ENCODE assay signal across 8 cellular contexts in the genomic region with DNA sequence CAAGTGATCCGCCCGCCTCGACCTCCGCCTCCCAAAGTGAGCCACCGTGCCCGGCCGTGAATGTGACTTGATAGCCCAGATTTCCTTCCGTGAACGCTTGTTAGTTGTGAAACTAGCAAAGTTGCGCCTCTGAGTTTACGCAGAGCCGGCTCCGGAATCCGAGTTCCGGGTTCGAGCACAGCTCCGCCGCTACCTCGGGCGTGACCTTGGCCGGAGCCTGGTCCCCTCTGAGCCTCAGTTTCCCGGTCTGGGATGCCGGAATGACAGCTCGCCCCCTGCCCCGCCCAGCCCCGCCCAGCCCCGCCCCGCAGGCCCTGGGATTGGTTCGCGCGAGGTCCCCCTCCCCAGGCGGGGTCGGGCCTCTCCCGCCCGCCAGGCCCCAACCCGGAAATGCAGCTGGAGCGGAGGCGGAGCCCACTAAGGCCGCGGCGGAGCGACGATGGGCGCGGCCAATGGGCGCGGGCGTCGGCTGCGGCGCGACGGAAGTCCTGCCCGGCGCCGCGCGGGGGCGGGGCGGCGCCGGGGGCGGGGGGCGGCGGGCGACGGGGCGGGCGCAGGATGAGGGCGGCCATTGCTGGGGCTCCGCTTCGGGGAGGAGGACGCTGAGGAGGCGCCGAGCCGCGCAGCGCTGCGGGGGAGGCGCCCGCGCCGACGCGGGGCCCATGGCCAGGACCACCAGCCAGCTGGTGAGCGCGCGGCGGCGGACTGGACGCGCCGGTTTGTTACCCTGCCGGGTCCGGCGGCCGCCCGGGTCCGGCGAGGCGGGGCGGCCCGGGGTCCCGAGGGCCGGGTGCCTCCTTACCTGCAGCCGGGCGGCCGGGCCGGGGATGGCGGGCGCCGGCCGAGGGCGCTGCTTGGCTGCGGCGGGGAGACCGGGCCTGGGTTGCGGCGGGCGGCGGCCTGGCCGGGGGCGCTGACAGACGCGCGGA. TPM values are rescaled to one million over a fixed set of nuclear protein-coding genes. Genes with fewer than 3 reads are reported as not detected.
DNase-seq lines count a peak whose midpoint lies in the region; ATAC-seq and TF ChIP-seq lines count a peak whose summit lies in the region.

TSS of gene PDPK1 (plus strand) at position 571 of the 929 bp plus-strand sequence. CDS start at position 663, 92 bp downstream.

- peak within 1 kb of the TSS; percentile 40 for H3K4me3 ChIP-seq in lower leg skin (ENCODE audit: low read depth, poor library complexity, severe bottlenecking)

- ATAC-seq in GM19397 (IDR thresholded peaks at IDR 0.05; ENCODE audit: unreplicated experiment) (peak; percentile 88), HG03565 (IDR thresholded peaks at IDR 0.05; ENCODE audit: unreplicated experiment) (peak; percentile 76)

- no peak for TF ChIP-seq POLR2A in lower leg skin (IDR thresholded peaks at IDR 0.05)

- peak; percentile 68 for DNase-seq in NCI-H748 treated with DMSO at 0.1 percent for 48 hours (lab: John Stamatoyannopoulos, UW)
- peak; percentile 92 for DNase-seq in activated CD4-positive, alpha-beta T cell treated with anti-CD3 and anti-CD28 coated beads, Interleukin-2, amount 50 U/mL, for 48 hours
- DNase-seq in dermis microvascular lymphatic vessel endothelial cell (ENCODE audit: low read depth in 2 of 2), result peak; percentile 82 to 96
- DNase-seq in lower leg skin (ENCODE audit: low spot score in 2 of 2), result peak; percentile 91 to 98
- DNase-seq in stimulated activated CD4-positive, alpha-beta T cell treated with anti-CD3 and anti-CD28 coated beads, Interleukin-4, amount 100 ng/mL, for 4 hours, result peak; percentile 90 to 96

- intact Hi-C loops in lower leg skin (cut with DNase I; ENCODE audit: low total_unique reads), result no loop called here

- WGBS in lower leg skin, 2 donors, result 0% methylated on average over 13 to 35 of the region's 126 CpGs

- TF ChIP-seq CTCF in C4-2B (conservative IDR thresholded peaks at IDR 0.05), result no peak
- no peak for TF ChIP-seq CTCF in lower leg skin (IDR thresholded peaks at IDR 0.05)

- H3K27ac ChIP-seq in C4-2B, result peak within 1 kb of the TSS; percentile 73

RNA-seq across cellular contexts. Expression of gene PDPK1, which starts in this region (rescaled TPM):
- total RNA-seq in dermis microvascular lymphatic vessel endothelial cell (12.8 and 17.1 TPM in 2 replicates), lower leg skin (10 to 100 TPM; 35.3 to 40.4 (median 39.0) TPM)

Comparison
In these comparisons a context has a peak if more than half of its experiments do, and no peak if none do; other contexts are left out.
1. Peak in every context shown above with its lines: DNase-seq, ATAC-seq, H3K4me3 ChIP-seq and H3K27ac ChIP-seq.